Comparison of ENCODE assay signal across 8 cellular contexts in the genomic region with DNA sequence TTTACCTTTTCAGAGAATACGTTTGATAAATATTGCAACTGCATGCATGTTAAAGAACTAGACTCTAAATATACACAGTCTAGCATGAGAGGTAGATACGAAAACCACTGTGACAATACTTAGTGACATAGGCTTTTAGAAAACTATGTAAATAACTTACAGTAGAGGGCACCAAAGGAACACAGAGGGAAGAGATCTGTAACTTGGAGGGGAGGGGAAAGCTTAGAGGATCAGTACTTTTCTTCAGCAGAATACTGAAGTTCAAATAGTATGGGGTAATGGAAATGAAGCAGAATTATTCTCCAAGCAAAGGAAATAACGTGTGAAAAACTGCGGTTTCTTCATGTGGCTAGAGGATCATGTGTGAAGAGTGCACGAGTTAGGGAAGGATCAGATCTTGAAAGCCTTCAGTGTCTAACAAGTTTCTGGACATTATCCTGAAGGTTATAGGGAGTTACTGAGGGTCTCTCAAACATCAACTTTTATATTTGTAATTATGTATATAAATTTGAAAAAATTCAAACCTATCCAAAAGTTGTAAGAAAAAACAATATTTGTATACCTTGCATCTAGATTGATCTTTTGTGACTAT.
DNase-seq lines count a peak whose midpoint lies in the region; ATAC-seq, FAIRE-seq and TF ChIP-seq lines count a peak whose summit lies in the region.

No MANE protein-coding gene starts in this region.

- no peaks in the 10 kb centered on the region for H3K79me2 ChIP-seq in GM23338 (replicated peaks; ENCODE audit: insufficient read depth)
- no peaks in the 10 kb centered on the region for H3K79me2 ChIP-seq in GM12878 (ENCODE audit: control insufficient read depth, insufficient read depth, low read length)

- H3K9ac ChIP-seq in GM12878 (ENCODE audit: control insufficient read depth, insufficient read depth, low read length): no peak overlapping the region

- H3K9me3 Mint-ChIP-seq in GM23338: peaks cover 7% of the 10 kb centered on the region; the same call in 1 of the 3 replicates

- H3K27me3 ChIP-seq in GM23338 (ENCODE audit: insufficient read depth): no peaks in the 10 kb centered on the region
- no peaks in the 10 kb centered on the region; a peak in 1 of 4 replicates for H3K27me3 ChIP-seq in GM12878 (replicated peaks in 1 of 2; ENCODE audit: control insufficient read depth in 2 of 2, insufficient read depth in 2 of 2, low read length in 1 of 2)
- no peaks in the 10 kb centered on the region for H3K27me3 ChIP-seq in upper lobe of right lung

- H3K4me3 ChIP-seq in GM23338: no peak overlapping the region
- H3K4me3 ChIP-seq in GM12878: no peak overlapping the region
- no peak overlapping the region for H3K4me3 ChIP-seq in upper lobe of right lung

- RAD21 ChIA-PET in GM12878 (lab: Charles Lee; ENCODE audit: unreplicated experiment): interaction anchor here (1.0 kb wide), 1 partner anchor 10 kb away, joined by 3 read pairs; no protein-coding TSS in a partner anchor

- no peaks in the 10 kb centered on the region for H3F3A ChIP-seq in GM23338 (replicated peaks; ENCODE audit: low read depth)

- H3K27me3 Mint-ChIP-seq in GM23338 (ENCODE audit: insufficient read depth, low read depth, poor library complexity): no peaks in the 10 kb centered on the region

- no peaks in the 10 kb centered on the region for H3K36me3 ChIP-seq in GM23338 (ENCODE audit: insufficient read depth)
- no peaks in the 10 kb centered on the region for H3K36me3 ChIP-seq in GM12878 (ENCODE audit: control insufficient read depth in 2 of 2, insufficient read depth in 2 of 2, low read length in 1 of 2)
- no peaks in the 10 kb centered on the region for H3K36me3 ChIP-seq in upper lobe of right lung

- peak; percentile 73 to 75 for TF ChIP-seq CTCF in GM23338 (conservative IDR thresholded peaks at IDR 0.05; ENCODE audit: low read depth in 2 of 2)
- peak; percentile 29 to 53 (median 34); a peak in 3 of 6 replicates for TF ChIP-seq CTCF in GM12878 (IDR thresholded peaks at IDR 0.05 in 2 of 3, conservative IDR thresholded peaks at IDR 0.05 in 1 of 3; ENCODE audit: control insufficient read depth in 2 of 3, extremely low read depth in 1 of 3, insufficient read depth in 1 of 3, low read depth in 3 of 3, low read length in 3 of 3)
- peak; percentile 65 for TF ChIP-seq CTCF in upper lobe of right lung (IDR thresholded peaks at IDR 0.05)

- peaks cover 13% of the 10 kb centered on the region; the same call in 2 of the 3 replicates for H3K36me3 Mint-ChIP-seq in GM23338 (ENCODE audit: low read depth)

- no peak for TF ChIP-seq EP300 in GM12878 (IDR thresholded peaks at IDR 0.05; ENCODE audit: borderline replicate concordance in 1 of 2, control insufficient read depth in 1 of 2, low read depth in 2 of 2, low read length in 2 of 2)

- H3K9me3 ChIP-seq in GM12878 (replicated peaks; ENCODE audit: control insufficient read depth, insufficient read depth, low read length): no peaks in the 10 kb centered on the region
- no peaks in the 10 kb centered on the region for H3K9me3 ChIP-seq in upper lobe of right lung

- no peak overlapping the region for H3K4me3 Mint-ChIP-seq in GM23338

- H3K4me1 ChIP-seq in GM23338 (ENCODE audit: insufficient read depth) (no peaks in the 10 kb centered on the region), GM12878 (ENCODE audit: control insufficient read depth, insufficient read depth, low read length) (no peaks in the 10 kb centered on the region), upper lobe of right lung (no peaks in the 10 kb centered on the region)

- H3K27ac Mint-ChIP-seq in GM23338: no peak overlapping the region

- POLR2A ChIA-PET in GM12878 (lab: Charles Lee): no interaction called here

- CTCF ChIA-PET in GM12878 (lab: Yijun Ruan, JAX): interaction anchor here (0.6 to 3.6 kb wide), 7 partner anchors 8 to 1026 kb away, joined by 3 to 22 read pairs (median 5); no protein-coding TSS in a partner anchor

- H2AFZ ChIP-seq in GM23338 (no peak overlapping the region), GM12878 (ENCODE audit: control insufficient read depth, low read depth, low read length) (no peak overlapping the region)

- no peak overlapping the region for H3K4me2 ChIP-seq in GM23338
- no peak overlapping the region for H3K4me2 ChIP-seq in GM12878 (ENCODE audit: control insufficient read depth, insufficient read depth)

- no peak for FAIRE-seq in GM12878 (lab: Jason Lieb, UNC)

- H3K4me1 Mint-ChIP-seq in GM23338: peaks cover 4% of the 10 kb centered on the region; the same call in 2 of the 3 replicates

- no peaks in the 10 kb centered on the region for H4K20me1 ChIP-seq in GM23338 (replicated peaks; ENCODE audit: insufficient read depth)
- no peaks in the 10 kb centered on the region for H4K20me1 ChIP-seq in GM12878 (ENCODE audit: control insufficient read depth, insufficient read depth)

- peak; percentile 59; the same call in 1 of the 2 replicates for TF ChIP-seq RAD21 in GM12878 (IDR thresholded peaks at IDR 0.05; ENCODE audit: insufficient read depth, low read depth, low read length)

- DNase-seq in DMS 273 (lab: John Stamatoyannopoulos, UW; ENCODE audit: unreplicated experiment) (peak; percentile 59), DMS 273 treated with DMSO at 0.1 percent for 48 hours (lab: John Stamatoyannopoulos, UW) (no peak), GM23338 (ENCODE audit: low spot score) (peak; percentile 80), NCI-H146 (lab: John Stamatoyannopoulos, UW) (peak; percentile 31), GM12878 (ENCODE audit: low read depth, low spot score) (no peak), inferior parietal cortex (ENCODE audit: extremely low spot score) (peak; percentile 71), upper lobe of right lung (no peak)
- no peak for DNase-seq in activated CD4-positive, CD25-positive, alpha-beta regulatory T cell treated with anti-CD3 and anti-CD28 coated beads, Interleukin-2, amount 50 U/mL, for 72 hours

- BruUV-seq in GM12878 (replicated peaks; lab: Mats Ljungman, UMichigan): no TSS peak

- WGBS in GM12878 (ENCODE audit: insufficient coverage, insufficient replicate concordance, low lambda C conversion rate, missing lambda C conversion rate): 12% methylated on average over 5 of the region's 5 CpGs

- SMC1A ChIA-PET in GM12878 (lab: Charles Lee; ENCODE audit: uncharacterized antibody, unreplicated experiment): interaction anchor here (1.1 kb wide), 1 partner anchor 8 kb away, joined by 3 read pairs; no protein-coding TSS in a partner anchor

- peak; percentile 86 for ATAC-seq in GM23338
- ATAC-seq in GM12878: peak; percentile 76
- peak; percentile 83 for ATAC-seq in upper lobe of right lung

- in situ Hi-C loops in GM12878 (cut with MboI): loop anchor here (25.0 kb wide), 1 partner anchor 1684 kb away; no protein-coding TSS in a partner anchor

- intact Hi-C loops in GM12878 (cut with micrococcal nuclease; ENCODE audit: unreplicated experiment) (no loop called here), upper lobe of right lung (cut with DNase I) (no loop called here)

- 0 out of 2 replicates have a peak, but pooled peaks cover 3% of the 10 kb centered on the region for H3K9me2 ChIP-seq in GM23338 (ENCODE audit: insufficient read depth)

- TF ChIP-seq POLR2A in GM12878 (IDR thresholded peaks at IDR 0.05; ENCODE audit: low read depth, low read length): no peak

- H3K27ac ChIP-seq in GM23338 (ENCODE audit: low read depth): no peak overlapping the region
- no peak overlapping the region for H3K27ac ChIP-seq in GM12878 (ENCODE audit: control insufficient read depth, insufficient read depth)
- H3K27ac ChIP-seq in upper lobe of right lung: no peak overlapping the region

TF ChIP-seq in GM23338, 12 proteins besides CTCF, POLR2A, EP300 and RAD21 (continues in another document):
- TF ChIP-seq EZH2phosphoT487 (IDR thresholded peaks at IDR 0.05; ENCODE audit: unreplicated experiment) (no peak), STAT1 (IDR thresholded peaks at IDR 0.05; ENCODE audit: unreplicated experiment) (no peak), NANOG (IDR thresholded peaks at IDR 0.05; ENCODE audit: borderline replicate concordance) (no peak), POLR2AphosphoS5 (IDR thresholded peaks at IDR 0.05; ENCODE audit: low read depth) (no peak), ZNF331 (CRISPR knock-in tag; IDR thresholded peaks at IDR 0.05; ENCODE audit: low read depth) (no peak), EZH2 (IDR thresholded peaks at IDR 0.05; ENCODE audit: low read depth, unreplicated experiment) (no peak)

TF ChIP-seq in GM12878, 131 proteins besides CTCF, POLR2A, EP300 and RAD21:
- TF ChIP-seq MTA2 (IDR thresholded peaks at IDR 0.05; ENCODE audit: low read depth) (no peak), TCF7 (IDR thresholded peaks at IDR 0.05; ENCODE audit: borderline replicate concordance) (no peak), NFIC (IDR thresholded peaks at IDR 0.05; ENCODE audit: low read depth, low read length) (no peak), MEF2B (IDR thresholded peaks at IDR 0.05; ENCODE audit: partially characterized antibody, poor library complexity, severe bottlenecking) (no peak), TCF12 (IDR thresholded peaks at IDR 0.05; ENCODE audit: low read depth, low read length) (no peak)

Comparison
In these comparisons a context has a peak if more than half of its experiments do, and no peak if none do; other contexts are left out.
1. DNase-seq: peak in DMS 273 (single experiment), GM23338 (single experiment), NCI-H146 (single experiment) and inferior parietal cortex (single experiment); none in DMS 273 treated with DMSO at 0.1 percent for 48 hours (single experiment), GM12878 (single experiment), upper lobe of right lung (single experiment) and activated CD4-positive, CD25-positive, alpha-beta regulatory T cell treated with anti-CD3 and anti-CD28 coated beads, Interleukin-2, amount 50 U/mL, for 72 hours (single experiment).
2. Peak in every context shown above with its lines, with median percentiles within 50 percentile points of each other: ATAC-seq and CTCF ChIP-seq.